Comparison of ENCODE assay signal across 8 cellular contexts in genomic region chr3:120741837-120742197, GRCh38. TPM values are rescaled to one million over a fixed set of nuclear protein-coding genes. Genes with fewer than 3 reads are reported as not detected.
DNase-seq lines count a peak whose midpoint lies in the region; ATAC-seq, FAIRE-seq and TF ChIP-seq lines count a peak whose summit lies in the region.

No MANE protein-coding gene starts in this region.

- peaks cover 0 to 6% (median 2%) of the 10 kb centered on the region in 7 donors for H3K9me3 Mint-ChIP-seq in CD4-positive, CD25-positive, alpha-beta regulatory T cell
- H3K9me3 Mint-ChIP-seq in astrocyte (ENCODE audit: unreplicated experiment), result peaks cover 9% of the 10 kb centered on the region

- intact Hi-C loops in HepG2 (cut with micrococcal nuclease; ENCODE audit: unreplicated experiment), result loop anchor here (1.0 to 5.0 kb wide), 3 partner anchors 60 to 105 kb away; partner anchors contain the start of gene HGD

- TF ChIP-seq POLR2A in HepG2 (IDR thresholded peaks at IDR 0.05; ENCODE audit: insufficient read depth in 1 of 2, low read depth in 2 of 2, low read length in 2 of 2) (no peak), tibial nerve (IDR thresholded peaks at IDR 0.05) (no peak)

- no peak for DNase-seq in CD4-positive, CD25-positive, alpha-beta regulatory T cell
- DNase-seq in astrocyte (ENCODE audit: low read depth) (no peak), HepG2 (ENCODE audit: low spot score) (peak; percentile 9), tibial nerve (ENCODE audit: low spot score in 2 of 2) (no peak)
- DNase-seq in stimulated activated CD4-positive, alpha-beta T cell treated with anti-CD3 and anti-CD28 coated beads, Interleukin-2, amount 100 ng/mL, for 48 hours, result no peak
- DNase-seq in activated CD4-positive, alpha-beta T cell treated with anti-CD3 and anti-CD28 coated beads for 4 hours, result no peak

- WGBS in HepG2 (ENCODE audit: low lambda C conversion rate), result 13% methylated on average over 10 of the region's 10 CpGs
- WGBS in tibial nerve, 2 donors, result 7 to 9% methylated on average over 10 of the region's 10 CpGs

- BruUV-seq in HepG2 (replicated peaks; lab: Mats Ljungman, UMichigan), result no TSS peak

- H3K36me3 ChIP-seq in CD4-positive, CD25-positive, alpha-beta regulatory T cell (ENCODE audit: control insufficient read depth, insufficient read depth, low read length), result peaks cover 5% of the 10 kb centered on the region
- peaks cover 27% of the 10 kb centered on the region for H3K36me3 ChIP-seq in HUES48 (ENCODE audit: control insufficient read depth, insufficient read depth, low read length)
- H3K36me3 ChIP-seq in astrocyte (ENCODE audit: insufficient read depth, low read length), result no peaks in the 10 kb centered on the region
- 0 out of 5 replicates have a peak, but pooled peaks cover 0 to 9% of the 10 kb centered on the region in 2 experiments for H3K36me3 ChIP-seq in HepG2 (replicated peaks in 1 of 2; ENCODE audit: control insufficient read depth in 1 of 2, insufficient read depth in 2 of 2, low read length in 2 of 2)
- peaks cover 0 to 21% (median 3%) of the 10 kb centered on the region in 3 donors for H3K36me3 ChIP-seq in tibial nerve

- FAIRE-seq in astrocyte (lab: Jason Lieb, UNC), result no peak
- FAIRE-seq in HepG2 (lab: Jason Lieb, UNC), result no peak

- peaks cover 18% of the 10 kb centered on the region for H3K4me1 ChIP-seq in CD4-positive, CD25-positive, alpha-beta regulatory T cell (ENCODE audit: control insufficient read depth, insufficient read depth, low read length, poor library complexity, severe bottlenecking)
- H3K4me1 ChIP-seq in HUES48 (ENCODE audit: control insufficient read depth, insufficient read depth, low read length) (peaks cover 17% of the 10 kb centered on the region; the same call in 1 of the 2 replicates), astrocyte (ENCODE audit: insufficient read depth, low read length) (peaks cover 9% of the 10 kb centered on the region), HepG2 (ENCODE audit: insufficient read depth, low read length) (peaks cover 29% of the 10 kb centered on the region), tibial nerve (peaks cover 0 to 31% (median 13%) of the 10 kb centered on the region in 4 donors)

- H4K20me1 ChIP-seq in astrocyte (ENCODE audit: insufficient read depth, low read length) (no peaks in the 10 kb centered on the region), HepG2 (ENCODE audit: insufficient read depth, low read length) (no peaks in the 10 kb centered on the region)

- in situ Hi-C loops in HepG2 (cut with HindIII; ENCODE audit: extremely low pct_ligation_motif_present, low pct_unique_long_range_greater_than_20kb), result loop anchor here (5.0 kb wide), 1 partner anchor 65 kb away; no protein-coding TSS in a partner anchor

- peak overlapping the region; percentile 89; the same call in 1 of the 2 replicates for H3K9ac ChIP-seq in HUES48 (ENCODE audit: low read depth, low read length)
- H3K9ac ChIP-seq in astrocyte (ENCODE audit: low read length), result peak overlapping the region; percentile 97
- peak overlapping the region; percentile 98 for H3K9ac ChIP-seq in HepG2 (ENCODE audit: insufficient read depth, low read depth, low read length)

- TF ChIP-seq CTCF in astrocyte (IDR thresholded peaks at IDR 0.05; ENCODE audit: insufficient read depth, low read depth, low read length) (no peak), HepG2 (CRISPR knock-in tag; IDR thresholded peaks at IDR 0.05) (no peak), tibial nerve (IDR thresholded peaks at IDR 0.05) (no peak)

- TF ChIP-seq RAD21 in HepG2 (CRISPR knock-in tag; IDR thresholded peaks at IDR 0.05), result no peak

- CTCF ChIA-PET in HepG2 (lab: Yijun Ruan, JAX; ENCODE audit: low intra/inter-chr PET ratio, low total read pairs), result no interaction called here

- ATAC-seq in CD4-positive, CD25-positive, alpha-beta regulatory T cell (ENCODE audit: low read depth in 2 of 2), result peak; percentile 13 to 14
- ATAC-seq in GM19395 (IDR thresholded peaks at IDR 0.05; ENCODE audit: unreplicated experiment) (peak; percentile 24), HepG2 (peak; percentile 2; the same call in 1 of the 3 replicates)

- peak overlapping the region; percentile 93 to 96 (median 94) for H3K4me3 Mint-ChIP-seq in CD4-positive, CD25-positive, alpha-beta regulatory T cell
- H3K4me3 Mint-ChIP-seq in astrocyte (ENCODE audit: unreplicated experiment), result peak overlapping the region; percentile 94

- H2AFZ ChIP-seq in astrocyte (ENCODE audit: low read depth, low read length) (peak overlapping the region; percentile 100), HepG2 (ENCODE audit: low read length) (no peak overlapping the region)

- H3K27me3 ChIP-seq in CD4-positive, CD25-positive, alpha-beta regulatory T cell (ENCODE audit: control insufficient read depth, insufficient read depth, low read length), result no peaks in the 10 kb centered on the region
- H3K27me3 ChIP-seq in HUES48 (ENCODE audit: control insufficient read depth, insufficient read depth, low read length) (no peaks in the 10 kb centered on the region), astrocyte (ENCODE audit: insufficient read depth, low read length) (no peaks in the 10 kb centered on the region), HepG2 (ENCODE audit: control insufficient read depth in 1 of 2, insufficient read depth in 2 of 2, low read length in 2 of 2) (no peaks in the 10 kb centered on the region; a peak in 1 of 5 replicates), tibial nerve (no peaks in the 10 kb centered on the region)

- H3K4me3 ChIP-seq in CD4-positive, CD25-positive, alpha-beta regulatory T cell (ENCODE audit: low read depth, low read length), result peak overlapping the region; percentile 99
- H3K4me3 ChIP-seq in HUES48 (ENCODE audit: low read depth, low read length) (peak overlapping the region; percentile 79), astrocyte (ENCODE audit: insufficient read depth, low read depth, low read length) (peak overlapping the region; percentile 97), HepG2 (replicated peaks in 1 of 3; ENCODE audit: insufficient read depth in 1 of 3, low read depth in 2 of 3, low read length in 3 of 3) (peak overlapping the region; percentile 89 to 98 (median 90)), tibial nerve (peak overlapping the region; percentile 73 to 89 (median 84))

- no peaks in the 10 kb centered on the region for H3K27me3 Mint-ChIP-seq in CD4-positive, CD25-positive, alpha-beta regulatory T cell
- H3K27me3 Mint-ChIP-seq in astrocyte (ENCODE audit: low read depth, unreplicated experiment), result no peaks in the 10 kb centered on the region

- H3K9me3 ChIP-seq in CD4-positive, CD25-positive, alpha-beta regulatory T cell (ENCODE audit: control insufficient read depth in 2 of 2, low read length in 2 of 2), result no peaks in the 10 kb centered on the region
- H3K9me3 ChIP-seq in HUES48 (ENCODE audit: control insufficient read depth, insufficient read depth, low read length), result peaks cover 20% of the 10 kb centered on the region
- no peaks in the 10 kb centered on the region for H3K9me3 ChIP-seq in astrocyte (ENCODE audit: insufficient read depth, low read depth, low read length)
- H3K9me3 ChIP-seq in HepG2 (ENCODE audit: low read length), result no peaks in the 10 kb centered on the region
- H3K9me3 ChIP-seq in tibial nerve, result peaks cover 0 to 11% (median 0%) of the 10 kb centered on the region in 4 donors

- H3K4me2 ChIP-seq in astrocyte (ENCODE audit: low read length) (peak overlapping the region; percentile 84), HepG2 (ENCODE audit: low read depth, low read length) (peak overlapping the region; percentile 73)

- TF ChIP-seq EP300 in HepG2 (IDR thresholded peaks at IDR 0.05; ENCODE audit: low read depth in 2 of 2, low read length in 2 of 2) (no peak), HepG2 (CRISPR knock-in tag; IDR thresholded peaks at IDR 0.05; ENCODE audit: borderline replicate concordance) (no peak), tibial nerve (IDR thresholded peaks at IDR 0.05) (peak in 1 of 2 donors; percentile 8)

- POLR2A ChIA-PET in HepG2 (lab: Yijun Ruan, JAX), result interaction anchor here (0.7 to 1.6 kb wide), 5 partner anchors 19 to 146 kb away, joined by 3 to 15 read pairs (median 4); partner anchors contain the start of genes HGD and NDUFB4

- H3K27ac Mint-ChIP-seq in CD4-positive, CD25-positive, alpha-beta regulatory T cell, result peak overlapping the region; percentile 82 to 98 (median 97)
- peak overlapping the region; percentile 95 for H3K27ac Mint-ChIP-seq in astrocyte (ENCODE audit: unreplicated experiment)

- H3K79me2 ChIP-seq in astrocyte (ENCODE audit: insufficient read depth, low read length), result peaks cover 57% of the 10 kb centered on the region
- peaks cover 45% of the 10 kb centered on the region for H3K79me2 ChIP-seq in HepG2 (ENCODE audit: insufficient read depth, low read length)

- H3K27ac ChIP-seq in CD4-positive, CD25-positive, alpha-beta regulatory T cell (ENCODE audit: insufficient read depth, low read length, poor library complexity, severe bottlenecking), result peak overlapping the region; percentile 99
- H3K27ac ChIP-seq in HUES48 (ENCODE audit: low read depth, low read length) (peak overlapping the region; percentile 99), astrocyte (ENCODE audit: low read depth, low read length) (peak overlapping the region; percentile 99), HepG2 (ENCODE audit: extremely low read length, insufficient read depth, low read length) (peak overlapping the region; percentile 98), tibial nerve (peak overlapping the region; percentile 89 to 97 (median 92))

- H3K4me1 Mint-ChIP-seq in CD4-positive, CD25-positive, alpha-beta regulatory T cell, result peaks cover 20 to 55% (median 35%) of the 10 kb centered on the region in 4 donors
- peaks cover 12% of the 10 kb centered on the region for H3K4me1 Mint-ChIP-seq in astrocyte (ENCODE audit: low read depth, unreplicated experiment)

- peaks cover 3% of the 10 kb centered on the region for H3K36me3 Mint-ChIP-seq in CD4-positive, CD25-positive, alpha-beta regulatory T cell
- peaks cover 15% of the 10 kb centered on the region for H3K36me3 Mint-ChIP-seq in astrocyte (ENCODE audit: low read depth, unreplicated experiment)

RNA-seq across cellular contexts. Expression of gene RABL3, which starts 0.5 kb away (rescaled TPM):
- 16.3 TPM for total RNA-seq in CD4-positive, CD25-positive, alpha-beta regulatory T cell
- polyA plus RNA-seq in CD4-positive, CD25-positive, alpha-beta regulatory T cell, result 10 to 100 TPM; 45.5 to 53.0 (median 48.8) TPM
- total RNA-seq in astrocyte (16.8 and 17.1 TPM in 2 replicates), HepG2 (2016; rRNA removed; fragmentation: Illumina TruSeq; extraction: Trizol) (31.9 and 48.3 TPM in 2 replicates), tibial nerve (10 to 100 TPM; 10.8 to 17.6 (median 15.0) TPM)
- total RNA-seq in HepG2 (2016; cell fraction: cytosol; rRNA removed; fragmentation: Illumina TruSeq; extraction: Trizol; ENCODE audit: low read depth), result 5.2 and 5.9 TPM in 2 replicates
- 31.0 and 46.6 TPM in 2 replicates for total RNA-seq in HepG2 (2016; cell fraction: insoluble cytoplasmic fraction; rRNA removed; fragmentation: Illumina TruSeq; extraction: Trizol)
- 8.3 and 9.8 TPM in 2 replicates for total RNA-seq in HepG2 (2016; cell fraction: membrane; rRNA removed; fragmentation: Illumina TruSeq; extraction: Trizol)
- total RNA-seq in HepG2 (2016; cell fraction: nucleus; rRNA removed; fragmentation: Illumina TruSeq; extraction: Trizol), result 16.0 and 17.0 TPM in 2 replicates
- 3.8 and 4.8 TPM in 2 replicates for polyA plus RNA-seq in HepG2 (2011; rRNA removed)
- polyA plus RNA-seq in HepG2 (2011; cell fraction: cytosol; rRNA removed), result 1.7 and 3.2 TPM in 2 replicates
- 1.3 and 2.1 TPM in 2 replicates for polyA plus RNA-seq in HepG2 (2011; cell fraction: nucleus; rRNA removed)
- 14.0 and 15.4 TPM in 2 replicates for polyA plus RNA-seq in HepG2 (2012)
- 4.4 and 5.0 TPM in 2 replicates for polyA plus RNA-seq in HepG2 (2016; cell fraction: cytosol; fragmentation: Illumina TruSeq; extraction: Trizol; ENCODE audit: low read depth)
- 44.8 and 45.3 TPM in 2 replicates for polyA plus RNA-seq in HepG2 (2016; cell fraction: insoluble cytoplasmic fraction; fragmentation: Illumina TruSeq; extraction: Trizol; ENCODE audit: low read depth)
- polyA plus RNA-seq in HepG2 (2016; cell fraction: membrane; fragmentation: Illumina TruSeq; extraction: Trizol; ENCODE audit: low read depth), result 5.6 and 7.1 TPM in 2 replicates
- 13.8 and 15.4 TPM in 2 replicates for polyA plus RNA-seq in HepG2 (2016; cell fraction: nucleus; fragmentation: Illumina TruSeq; extraction: Trizol; ENCODE audit: insufficient read depth, low read depth)
- 1.3 and 4.8 TPM in 2 replicates for polyA minus RNA-seq in HepG2 (2011; rRNA and poly(A)+ RNA removed; ENCODE audit: low replicate concordance)
- 2.7 and 4.0 TPM in 2 replicates for polyA minus RNA-seq in HepG2 (2011; cell fraction: cytosol; rRNA and poly(A)+ RNA removed)
- polyA minus RNA-seq in HepG2 (2011; cell fraction: nucleus; rRNA and poly(A)+ RNA removed), result 10.3 and 10.7 TPM in 2 replicates

RNA-seq across cellular contexts. Expression of gene GTF2E1, which starts 0.7 kb away (rescaled TPM):
- total RNA-seq in CD4-positive, CD25-positive, alpha-beta regulatory T cell, result 14.7 TPM
- polyA plus RNA-seq in CD4-positive, CD25-positive, alpha-beta regulatory T cell, result 10 to 100 TPM; 16.6 to 23.1 (median 20.2) TPM
- total RNA-seq in astrocyte (28.8 and 31.6 TPM in 2 replicates), HepG2 (2016; rRNA removed; fragmentation: Illumina TruSeq; extraction: Trizol) (21.5 and 29.0 TPM in 2 replicates), tibial nerve (10 to 100 TPM in 2 of 4 donors, 1 to 10 TPM in 2; 7.6 to 12.2 (median 10.4) TPM)
- 13.7 and 17.7 TPM in 2 replicates for total RNA-seq in HepG2 (2016; cell fraction: cytosol; rRNA removed; fragmentation: Illumina TruSeq; extraction: Trizol; ENCODE audit: low read depth)
- total RNA-seq in HepG2 (2016; cell fraction: insoluble cytoplasmic fraction; rRNA removed; fragmentation: Illumina TruSeq; extraction: Trizol), result 19.8 and 26.6 TPM in 2 replicates
- 8.6 and 13.7 TPM in 2 replicates for total RNA-seq in HepG2 (2016; cell fraction: membrane; rRNA removed; fragmentation: Illumina TruSeq; extraction: Trizol)
- 11.6 and 16.6 TPM in 2 replicates for total RNA-seq in HepG2 (2016; cell fraction: nucleus; rRNA removed; fragmentation: Illumina TruSeq; extraction: Trizol)
- polyA plus RNA-seq in HepG2 (2011; rRNA removed), result 7.7 and 8.3 TPM in 2 replicates
- 5.3 and 6.9 TPM in 2 replicates for polyA plus RNA-seq in HepG2 (2011; cell fraction: cytosol; rRNA removed)
- polyA plus RNA-seq in HepG2 (2011; cell fraction: nucleus; rRNA removed), result 2.2 and 4.6 TPM in 2 replicates
- polyA plus RNA-seq in HepG2 (2012), result 8.4 and 9.2 TPM in 2 replicates
- polyA plus RNA-seq in HepG2 (2016; cell fraction: cytosol; fragmentation: Illumina TruSeq; extraction: Trizol; ENCODE audit: low read depth), result 0.76 and 1.3 TPM in 2 replicates
- polyA plus RNA-seq in HepG2 (2016; cell fraction: insoluble cytoplasmic fraction; fragmentation: Illumina TruSeq; extraction: Trizol; ENCODE audit: low read depth), result 16.9 and 19.8 TPM in 2 replicates
- 3.4 and 3.9 TPM in 2 replicates for polyA plus RNA-seq in HepG2 (2016; cell fraction: membrane; fragmentation: Illumina TruSeq; extraction: Trizol; ENCODE audit: low read depth)
- 13.4 and 14.7 TPM in 2 replicates for polyA plus RNA-seq in HepG2 (2016; cell fraction: nucleus; fragmentation: Illumina TruSeq; extraction: Trizol; ENCODE audit: insufficient read depth, low read depth)
- polyA minus RNA-seq in HepG2 (2011; rRNA and poly(A)+ RNA removed; ENCODE audit: low replicate concordance), result 4.0 and 23.8 TPM in 2 replicates
- polyA minus RNA-seq in HepG2 (2011; cell fraction: cytosol; rRNA and poly(A)+ RNA removed), result 6.5 and 8.1 TPM in 2 replicates
- polyA minus RNA-seq in HepG2 (2011; cell fraction: nucleus; rRNA and poly(A)+ RNA removed), result 7.3 and 14.3 TPM in 2 replicates

RNA-seq across cellular contexts. Expression of gene HGD, which starts 59.8 kb away (rescaled TPM):
- total RNA-seq in CD4-positive, CD25-positive, alpha-beta regulatory T cell, result 4.7 TPM
- polyA plus RNA-seq in CD4-positive, CD25-positive, alpha-beta regulatory T cell, result under 1 TPM in 1 of 4 donors, not detected in 3; 0.25 TPM
- total RNA-seq in astrocyte (0.52 TPM in 1 of 2 replicates, not detected in the other), HepG2 (2016; rRNA removed; fragmentation: Illumina TruSeq; extraction: Trizol) (265 and 319 TPM in 2 replicates), tibial nerve (not detected)
- total RNA-seq in HepG2 (2016; cell fraction: cytosol; rRNA removed; fragmentation: Illumina TruSeq; extraction: Trizol; ENCODE audit: low read depth), result 67.0 and 67.5 TPM in 2 replicates
- total RNA-seq in HepG2 (2016; cell fraction: insoluble cytoplasmic fraction; rRNA removed; fragmentation: Illumina TruSeq; extraction: Trizol), result 256 and 310 TPM in 2 replicates
- 82.1 and 92.3 TPM in 2 replicates for total RNA-seq in HepG2 (2016; cell fraction: membrane; rRNA removed; fragmentation: Illumina TruSeq; extraction: Trizol)
- 282 and 300 TPM in 2 replicates for total RNA-seq in HepG2 (2016; cell fraction: nucleus; rRNA removed; fragmentation: Illumina TruSeq; extraction: Trizol)
- polyA plus RNA-seq in HepG2 (2011; rRNA removed), result 398 and 420 TPM in 2 replicates
- 151 and 200 TPM in 2 replicates for polyA plus RNA-seq in HepG2 (2011; cell fraction: cytosol; rRNA removed)
- 745 and 782 TPM in 2 replicates for polyA plus RNA-seq in HepG2 (2011; cell fraction: nucleus; rRNA removed)
- polyA plus RNA-seq in HepG2 (2012), result 254 and 296 TPM in 2 replicates
- 44.7 and 45.8 TPM in 2 replicates for polyA plus RNA-seq in HepG2 (2016; cell fraction: cytosol; fragmentation: Illumina TruSeq; extraction: Trizol; ENCODE audit: low read depth)
- polyA plus RNA-seq in HepG2 (2016; cell fraction: insoluble cytoplasmic fraction; fragmentation: Illumina TruSeq; extraction: Trizol; ENCODE audit: low read depth), result 242 and 251 TPM in 2 replicates
- polyA plus RNA-seq in HepG2 (2016; cell fraction: membrane; fragmentation: Illumina TruSeq; extraction: Trizol; ENCODE audit: low read depth), result 51.1 and 52.9 TPM in 2 replicates
- polyA plus RNA-seq in HepG2 (2016; cell fraction: nucleus; fragmentation: Illumina TruSeq; extraction: Trizol; ENCODE audit: insufficient read depth, low read depth), result 287 and 304 TPM in 2 replicates
- polyA minus RNA-seq in HepG2 (2011; rRNA and poly(A)+ RNA removed; ENCODE audit: low replicate concordance), result 0.42 and 257 TPM in 2 replicates
- polyA minus RNA-seq in HepG2 (2011; cell fraction: cytosol; rRNA and poly(A)+ RNA removed), result 107 and 125 TPM in 2 replicates
- polyA minus RNA-seq in HepG2 (2011; cell fraction: nucleus; rRNA and poly(A)+ RNA removed), result 1,013 and 1,338 TPM in 2 replicates

Comparison
In these comparisons a context has a peak if more than half of its experiments do, and no peak if none do; other contexts are left out.
1. RNA of gene HGD, which starts 59.8 kb away (total RNA-seq): 67.0 to 319 TPM in HepG2; 4.7 TPM in CD4-positive, CD25-positive, alpha-beta regulatory T cell (single experiment), 0.52 TPM in astrocyte and not detected in tibial nerve; every median in the first group is over 10 times any median in the second.
2. Peak in every context shown above with its lines, with median percentiles within 50 percentile points of each other: ATAC-seq, H3K27ac ChIP-seq, H3K4me3 ChIP-seq and H3K9ac ChIP-seq.